Comparison of ENCODE assay signal across 8 cellular contexts in genomic region chr14:63642656-63643382, GRCh38. TPM values are rescaled to one million over a fixed set of nuclear protein-coding genes. Genes with fewer than 3 reads are reported as not detected.
A peak's percentile ranks its signal among the peaks of the same experiment; 100 is the strongest.
DNase-seq lines count a peak whose midpoint lies in the region; FAIRE-seq and TF ChIP-seq lines count a peak whose summit lies in the region.

No MANE protein-coding gene starts in this region.

- H3K27me3 ChIP-seq in keratinocyte (ENCODE audit: control insufficient read depth, extremely low read depth, insufficient read depth, low read length), result no peaks in the 10 kb centered on the region
- H3K27me3 ChIP-seq in thyroid gland, result no peaks in the 10 kb centered on the region

- POLR2A ChIA-PET in activated CD4-positive, alpha-beta T cell treated with anti-CD3 and anti-CD28 coated beads, Interleukin-2, amount 10 ng/mL, durations not matched to agents 7 days and 5 days (lab: Charles Lee), result interaction anchor here (0.5 to 1.5 kb wide), 4 partner anchors 10 to 695 kb away, joined by 3 read pairs; no protein-coding TSS in a partner anchor

- no peak for FAIRE-seq in keratinocyte (lab: Jason Lieb, UNC)

- H3K9me3 ChIP-seq in keratinocyte (ENCODE audit: control insufficient read depth, low read depth, low read length) (no peaks in the 10 kb centered on the region), thyroid gland (no peaks in the 10 kb centered on the region)

- peaks cover 20% of the 10 kb centered on the region for H3K79me2 ChIP-seq in keratinocyte (ENCODE audit: control insufficient read depth, insufficient read depth, low read length)

- H3K4me1 Mint-ChIP-seq in activated CD4-positive, alpha-beta T cell treated with anti-CD3 and anti-CD28 coated beads, Interleukin-2, amount 10 ng/mL, durations not matched to agents 7 days and 5 days, result peaks cover 30% of the 10 kb centered on the region
- H3K4me1 Mint-ChIP-seq in activated naive CD8-positive, alpha-beta T cell (ENCODE audit: low read depth), result peaks cover 58% of the 10 kb centered on the region

- peak overlapping the region; percentile 51 to 98 (median 75) for H3K4me3 ChIP-seq in keratinocyte (ENCODE audit: control insufficient read depth in 2 of 3, extremely low read depth in 1 of 3, insufficient read depth in 2 of 3, low read depth in 1 of 3, low read length in 3 of 3)
- H3K4me3 ChIP-seq in thyroid gland (replicated peaks in 1 of 3), result peak overlapping the region in 2 of 3 donors; percentile 43 to 55

- no peaks in the 10 kb centered on the region for H3K36me3 ChIP-seq in keratinocyte (ENCODE audit: control insufficient read depth in 2 of 2, extremely low read depth in 1 of 2, insufficient read depth in 2 of 2, low read length in 2 of 2)
- H3K36me3 ChIP-seq in thyroid gland, result no peaks in the 10 kb centered on the region

- H3K9me3 Mint-ChIP-seq in activated CD4-positive, alpha-beta T cell treated with anti-CD3 and anti-CD28 coated beads, Interleukin-2, amount 10 ng/mL, durations not matched to agents 7 days and 5 days, result no peaks in the 10 kb centered on the region
- no peaks in the 10 kb centered on the region for H3K9me3 Mint-ChIP-seq in activated naive CD8-positive, alpha-beta T cell (ENCODE audit: low read depth)

- no peaks in the 10 kb centered on the region for H3K27me3 Mint-ChIP-seq in activated CD4-positive, alpha-beta T cell treated with anti-CD3 and anti-CD28 coated beads, Interleukin-2, amount 10 ng/mL, durations not matched to agents 7 days and 5 days
- H3K27me3 Mint-ChIP-seq in activated naive CD8-positive, alpha-beta T cell, result no peaks in the 10 kb centered on the region

- no peaks in the 10 kb centered on the region for H4K20me1 ChIP-seq in keratinocyte (ENCODE audit: control insufficient read depth, extremely low read depth, insufficient read depth, low read length)

- TF ChIP-seq POLR2A in thyroid gland (IDR thresholded peaks at IDR 0.05), result no peak

- peak overlapping the region; percentile 95 for H3K9ac ChIP-seq in keratinocyte (ENCODE audit: control insufficient read depth, extremely low read depth, insufficient read depth, low read length)

- H3K27ac ChIP-seq in keratinocyte (ENCODE audit: control insufficient read depth, insufficient read depth, low read length) (peak overlapping the region; percentile 99), thyroid gland (peak overlapping the region; percentile 91 to 97 (median 97))

- H3K27ac Mint-ChIP-seq in activated CD4-positive, alpha-beta T cell treated with anti-CD3 and anti-CD28 coated beads, Interleukin-2, amount 10 ng/mL, durations not matched to agents 7 days and 5 days, result peak overlapping the region; percentile 91
- H3K27ac Mint-ChIP-seq in activated naive CD8-positive, alpha-beta T cell, result peak overlapping the region; percentile 98

- H2AFZ ChIP-seq in keratinocyte (ENCODE audit: control insufficient read depth, low read length), result peak overlapping the region; percentile 82

- DNase-seq in activated CD4-positive, alpha-beta T cell treated with anti-CD3 and anti-CD28 coated beads, Interleukin-2, amount 10 ng/mL, durations not matched to agents 7 days and 5 days, result no peak
- no peak for DNase-seq in activated CD4-positive, alpha-beta T cell treated with anti-CD3 and anti-CD28 coated beads for 48 hours
- DNase-seq in keratinocyte (ENCODE audit: low read depth, low spot score) (no peak), thyroid gland (no peak), retina (no peak), NCI-H2196 treated with DMSO at 0.1 percent for 48 hours (lab: John Stamatoyannopoulos, UW; ENCODE audit: unreplicated experiment) (no peak), amniotic stem cell (lab: John Stamatoyannopoulos, UW) (no peak)

- peaks cover 17% of the 10 kb centered on the region for H3K36me3 Mint-ChIP-seq in activated CD4-positive, alpha-beta T cell treated with anti-CD3 and anti-CD28 coated beads, Interleukin-2, amount 10 ng/mL, durations not matched to agents 7 days and 5 days (ENCODE audit: low read depth)
- H3K36me3 Mint-ChIP-seq in activated naive CD8-positive, alpha-beta T cell, result peaks cover 7% of the 10 kb centered on the region

- intact Hi-C loops in thyroid gland (cut with DNase I), result no loop called here

- dilution Hi-C loops in keratinocyte (cut with MboI; ENCODE audit: extremely low pct_ligation_motif_present, low sequenced_read_pairs), result no loop called here

- WGBS in thyroid gland, 2 donors, result 68 to 70% methylated on average over 8 of the region's 8 CpGs

- peak overlapping the region; percentile 77 for H3K4me3 Mint-ChIP-seq in activated CD4-positive, alpha-beta T cell treated with anti-CD3 and anti-CD28 coated beads, Interleukin-2, amount 10 ng/mL, durations not matched to agents 7 days and 5 days
- peak overlapping the region; percentile 94 for H3K4me3 Mint-ChIP-seq in activated naive CD8-positive, alpha-beta T cell

- no peaks in the 10 kb centered on the region for H3K9me1 ChIP-seq in keratinocyte (ENCODE audit: control insufficient read depth, extremely low read depth, insufficient read depth, low read length)

- no peak for TF ChIP-seq CTCF in keratinocyte (optimal IDR thresholded peaks at IDR 0.05 in 1 of 3, IDR thresholded peaks at IDR 0.05 in 1 of 3, conservative IDR thresholded peaks at IDR 0.05 in 1 of 3; ENCODE audit: extremely low read depth in 1 of 3, insufficient read depth in 2 of 3, low read length in 3 of 3)
- no peak for TF ChIP-seq CTCF in thyroid gland (IDR thresholded peaks at IDR 0.05)

- CTCF ChIA-PET in activated CD4-positive, alpha-beta T cell treated with anti-CD3 and anti-CD28 coated beads, Interleukin-2, amount 10 ng/mL, durations not matched to agents 7 days and 5 days (lab: Charles Lee), result interaction anchor here (0.6 to 1.8 kb wide), 11 partner anchors 8 to 254 kb away, joined by 3 to 10 read pairs (median 4); no protein-coding TSS in a partner anchor

- H3K4me2 ChIP-seq in keratinocyte (ENCODE audit: control insufficient read depth, extremely low read depth, insufficient read depth, low read depth, low read length), result peak overlapping the region; percentile 87

- H3K4me1 ChIP-seq in keratinocyte (ENCODE audit: control insufficient read depth, extremely low read depth, insufficient read depth, low read length) (peaks cover 4% of the 10 kb centered on the region), thyroid gland (peaks cover 0 to 6% of the 10 kb centered on the region in 2 donors)

RNA-seq across cellular contexts. Expression of gene WDR89, which starts 1.1 kb away (rescaled TPM):
- 10 to 100 TPM; 17.5 to 20.7 TPM for total RNA-seq in activated CD4-positive, alpha-beta T cell treated with anti-CD3 and anti-CD28 coated beads, Interleukin-2, amount 10 ng/mL, durations not matched to agents 7 days and 5 days
- polyA plus RNA-seq in keratinocyte, result 6.4 to 14.3 TPM (median 9.4 TPM) in 3 replicates
- polyA plus RNA-seq in keratinocyte (2011; ENCODE audit: low read depth), result 6.3 TPM
- polyA plus RNA-seq in keratinocyte (2011; cell fraction: cytosol; rRNA removed), result 4.7 and 10.4 TPM in 2 replicates
- polyA plus RNA-seq in keratinocyte (2011; cell fraction: nucleus; rRNA removed), result 8.8 and 12.8 TPM in 2 replicates
- polyA plus RNA-seq in keratinocyte (2012; ENCODE audit: low replicate concordance), result 7.7 and 9.1 TPM in 2 replicates
- 2.4 to 16.5 TPM (median 7.0 TPM) in 3 replicates for polyA minus RNA-seq in keratinocyte
- polyA minus RNA-seq in keratinocyte (2011; cell fraction: cytosol; rRNA and poly(A)+ RNA removed), result 7.5 TPM
- 5.5 and 12.6 TPM in 2 replicates for polyA minus RNA-seq in keratinocyte (2011; cell fraction: nucleus; rRNA and poly(A)+ RNA removed)
- total RNA-seq in thyroid gland, result 10 to 100 TPM in 3 of 4 donors, 1 to 10 TPM in 1; 9.4 to 15.0 (median 13.5) TPM
